In the genomic region with DNA sequence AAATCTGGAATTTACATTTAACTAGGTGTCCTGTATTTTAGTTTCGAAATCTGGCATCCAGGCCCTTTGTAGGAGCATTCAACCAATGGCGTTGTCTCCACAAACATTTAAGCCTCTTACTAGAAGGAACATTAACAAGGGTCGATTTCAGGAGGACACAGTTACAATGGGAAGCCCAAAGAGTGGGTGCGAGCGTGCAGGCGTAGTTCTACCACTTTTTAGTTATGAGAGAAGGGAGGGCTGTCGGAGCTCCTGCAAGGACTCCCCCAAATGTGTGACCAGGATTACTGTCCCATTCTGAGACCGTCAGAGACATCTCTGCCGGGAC, we compare ENCODE assay signal across 1 cellular context.
A peak's percentile ranks its signal among the peaks of the same experiment; 100 is the strongest.
TF ChIP-seq lines count a peak whose summit lies in the region.

No MANE protein-coding gene starts in this region.

TF ChIP-seq in HepG2, 621 proteins besides CTCF, POLR2A, EP300 and RAD21 (continued from another document):
- 0 out of 2 replicates have a peak, but pooled peaks have one; percentile 36 for TF ChIP-seq ZNF724P (CRISPR knock-in tag; IDR thresholded peaks at IDR 0.05; ENCODE audit: borderline replicate concordance)
- TF ChIP-seq ZNF414 (CRISPR knock-in tag; IDR thresholded peaks at IDR 0.05): 0 out of 2 replicates have a peak, but pooled peaks have one; percentile 54
- no peak for TF ChIP-seq NFKBIZ (CRISPR knock-in tag; IDR thresholded peaks at IDR 0.05)
- TF ChIP-seq ZNF10 (CRISPR knock-in tag; IDR thresholded peaks at IDR 0.05; ENCODE audit: borderline replicate concordance, low read depth): 0 out of 2 replicates have a peak, but pooled peaks have one; percentile 35
- TF ChIP-seq CREM (IDR thresholded peaks at IDR 0.05): no peak
- no peak for TF ChIP-seq CREM (CRISPR knock-in tag; IDR thresholded peaks at IDR 0.05)
- TF ChIP-seq ZNF879 (CRISPR knock-in tag; IDR thresholded peaks at IDR 0.05): no peak
- 0 out of 2 replicates have a peak, but pooled peaks have one; percentile 28 for TF ChIP-seq ZFYVE20 (CRISPR knock-in tag; IDR thresholded peaks at IDR 0.05; ENCODE audit: borderline replicate concordance, low read depth)
- 0 out of 2 replicates have a peak, but pooled peaks have one; percentile 3 for TF ChIP-seq RFX3 (CRISPR knock-in tag; IDR thresholded peaks at IDR 0.05)
- no peak for TF ChIP-seq STAG1 (CRISPR knock-in tag; IDR thresholded peaks at IDR 0.05)
- 0 out of 2 replicates have a peak, but pooled peaks have one; percentile 4 for TF ChIP-seq NFYB (CRISPR knock-in tag; IDR thresholded peaks at IDR 0.05)
- TF ChIP-seq MTF2 (CRISPR knock-in tag; IDR thresholded peaks at IDR 0.05; ENCODE audit: borderline replicate concordance): peak; percentile 32; the same call in 1 of the 2 replicates
- TF ChIP-seq ZNF33B (CRISPR knock-in tag; IDR thresholded peaks at IDR 0.05): 0 out of 2 replicates have a peak, but pooled peaks have one; percentile 67
- TF ChIP-seq ZFAT (CRISPR knock-in tag; conservative IDR thresholded peaks at IDR 0.05): no peak
- no peak for TF ChIP-seq ZNF296 (CRISPR knock-in tag; conservative IDR thresholded peaks at IDR 0.05)
- TF ChIP-seq ZNF589 (CRISPR knock-in tag; conservative IDR thresholded peaks at IDR 0.05): 0 out of 2 replicates have a peak, but pooled peaks have one; percentile 14
- peak; percentile 91 for TF ChIP-seq NCOA1 (CRISPR knock-in tag; IDR thresholded peaks at IDR 0.05)
- TF ChIP-seq, protein P1, sequence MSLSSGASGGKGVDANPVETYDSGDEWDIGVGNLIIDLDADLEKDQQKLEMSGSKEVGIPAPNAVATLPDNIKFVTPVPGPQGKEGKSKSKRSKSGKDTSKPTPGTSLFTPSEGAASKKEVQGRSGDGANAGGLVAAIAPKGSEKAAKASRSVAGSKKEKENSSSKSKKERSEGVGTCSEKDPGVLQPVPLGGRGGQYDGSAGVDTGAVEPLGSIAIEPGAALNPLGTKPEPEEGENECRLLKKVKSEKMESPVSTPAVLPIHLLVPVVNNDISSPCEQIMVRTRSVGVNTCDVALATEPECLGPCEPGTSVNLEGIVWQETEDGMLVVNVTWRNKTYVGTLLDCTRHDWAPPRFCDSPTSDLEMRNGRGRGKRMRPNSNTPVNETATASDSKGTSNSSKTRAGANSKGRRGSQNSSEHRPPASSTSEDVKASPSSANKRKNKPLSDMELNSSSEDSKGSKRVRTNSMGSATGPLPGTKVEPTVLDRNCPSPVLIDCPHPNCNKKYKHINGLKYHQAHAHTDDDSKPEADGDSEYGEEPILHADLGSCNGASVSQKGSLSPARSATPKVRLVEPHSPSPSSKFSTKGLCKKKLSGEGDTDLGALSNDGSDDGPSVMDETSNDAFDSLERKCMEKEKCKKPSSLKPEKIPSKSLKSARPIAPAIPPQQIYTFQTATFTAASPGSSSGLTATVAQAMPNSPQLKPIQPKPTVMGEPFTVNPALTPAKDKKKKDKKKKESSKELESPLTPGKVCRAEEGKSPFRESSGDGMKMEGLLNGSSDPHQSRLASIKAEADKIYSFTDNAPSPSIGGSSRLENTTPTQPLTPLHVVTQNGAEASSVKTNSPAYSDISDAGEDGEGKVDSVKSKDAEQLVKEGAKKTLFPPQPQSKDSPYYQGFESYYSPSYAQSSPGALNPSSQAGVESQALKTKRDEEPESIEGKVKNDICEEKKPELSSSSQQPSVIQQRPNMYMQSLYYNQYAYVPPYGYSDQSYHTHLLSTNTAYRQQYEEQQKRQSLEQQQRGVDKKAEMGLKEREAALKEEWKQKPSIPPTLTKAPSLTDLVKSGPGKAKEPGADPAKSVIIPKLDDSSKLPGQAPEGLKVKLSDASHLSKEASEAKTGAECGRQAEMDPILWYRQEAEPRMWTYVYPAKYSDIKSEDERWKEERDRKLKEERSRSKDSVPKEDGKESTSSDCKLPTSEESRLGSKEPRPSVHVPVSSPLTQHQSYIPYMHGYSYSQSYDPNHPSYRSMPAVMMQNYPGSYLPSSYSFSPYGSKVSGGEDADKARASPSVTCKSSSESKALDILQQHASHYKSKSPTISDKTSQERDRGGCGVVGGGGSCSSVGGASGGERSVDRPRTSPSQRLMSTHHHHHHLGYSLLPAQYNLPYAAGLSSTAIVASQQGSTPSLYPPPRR (CRISPR knock-in tag; IDR thresholded peaks at IDR 0.05; ENCODE audit: borderline replicate concordance): 0 out of 2 replicates have a peak, but pooled peaks have one; percentile 25
- no peak for TF ChIP-seq ZNF761 (CRISPR knock-in tag; conservative IDR thresholded peaks at IDR 0.05)
- TF ChIP-seq, protein P2, sequence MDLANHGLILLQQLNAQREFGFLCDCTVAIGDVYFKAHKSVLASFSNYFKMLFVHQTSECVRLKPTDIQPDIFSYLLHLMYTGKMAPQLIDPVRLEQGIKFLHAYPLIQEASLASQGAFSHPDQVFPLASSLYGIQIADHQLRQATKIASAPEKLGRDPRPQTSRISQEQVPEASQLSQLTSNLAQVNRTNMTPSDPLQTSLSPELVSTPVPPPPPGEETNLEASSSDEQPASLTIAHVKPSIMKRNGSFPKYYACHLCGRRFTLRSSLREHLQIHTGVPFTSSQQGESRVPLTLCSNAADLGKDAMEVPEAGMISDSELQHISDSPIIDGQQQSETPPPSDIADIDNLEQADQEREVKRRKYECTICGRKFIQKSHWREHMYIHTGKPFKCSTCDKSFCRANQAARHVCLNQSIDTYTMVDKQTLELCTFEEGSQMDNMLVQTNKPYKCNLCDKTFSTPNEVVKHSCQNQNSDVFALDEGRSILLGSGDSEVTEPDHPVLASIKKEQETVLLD (CRISPR knock-in tag; IDR thresholded peaks at IDR 0.05; ENCODE audit: low read depth): peak; percentile 27; the same call in 1 of the 2 replicates
- TF ChIP-seq PHF21A (CRISPR knock-in tag; IDR thresholded peaks at IDR 0.05): 0 out of 2 replicates have a peak, but pooled peaks have one; percentile 49
- TF ChIP-seq CHD4 (IDR thresholded peaks at IDR 0.05; ENCODE audit: borderline replicate concordance, low read length): peak; percentile 41
- TF ChIP-seq PITX1 (CRISPR knock-in tag; IDR thresholded peaks at IDR 0.05): no peak
- no peak for TF ChIP-seq TBX3 (IDR thresholded peaks at IDR 0.05; ENCODE audit: borderline replicate concordance)
- peak; percentile 14; the same call in 1 of the 2 replicates for TF ChIP-seq ZNF780A (CRISPR knock-in tag; IDR thresholded peaks at IDR 0.05)
- TF ChIP-seq MAZ (IDR thresholded peaks at IDR 0.05; ENCODE audit: borderline replicate concordance, low read depth, low read length): no peak
- TF ChIP-seq MAZ (CRISPR knock-in tag; IDR thresholded peaks at IDR 0.05; ENCODE audit: low read depth): no peak
- TF ChIP-seq, protein P3, sequence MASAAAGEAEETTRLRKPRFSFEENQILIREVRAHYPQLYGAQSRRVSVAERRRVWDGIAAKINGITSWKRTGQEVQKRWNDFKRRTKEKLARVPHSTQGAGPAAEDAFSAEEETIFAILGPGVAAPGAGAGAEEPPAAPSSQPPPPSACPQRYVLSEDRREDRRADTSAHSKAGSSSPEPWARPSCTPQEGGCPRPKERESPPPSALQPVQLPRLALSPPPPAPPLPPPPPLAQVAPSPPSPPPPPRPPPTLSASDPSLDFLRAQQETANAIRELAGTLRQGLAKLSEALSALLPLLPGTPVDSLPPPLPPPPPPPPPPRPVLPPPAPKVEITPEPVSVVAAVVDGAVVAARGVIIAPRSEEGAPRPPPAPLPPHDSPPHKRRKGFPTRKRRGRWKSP (CRISPR knock-in tag; IDR thresholded peaks at IDR 0.05): no peak
- TF ChIP-seq PHF5A (CRISPR knock-in tag; IDR thresholded peaks at IDR 0.05; ENCODE audit: low read depth, unreplicated experiment): no peak
